Comparison of ENCODE assay signal across 7 cellular contexts in the genomic region with DNA sequence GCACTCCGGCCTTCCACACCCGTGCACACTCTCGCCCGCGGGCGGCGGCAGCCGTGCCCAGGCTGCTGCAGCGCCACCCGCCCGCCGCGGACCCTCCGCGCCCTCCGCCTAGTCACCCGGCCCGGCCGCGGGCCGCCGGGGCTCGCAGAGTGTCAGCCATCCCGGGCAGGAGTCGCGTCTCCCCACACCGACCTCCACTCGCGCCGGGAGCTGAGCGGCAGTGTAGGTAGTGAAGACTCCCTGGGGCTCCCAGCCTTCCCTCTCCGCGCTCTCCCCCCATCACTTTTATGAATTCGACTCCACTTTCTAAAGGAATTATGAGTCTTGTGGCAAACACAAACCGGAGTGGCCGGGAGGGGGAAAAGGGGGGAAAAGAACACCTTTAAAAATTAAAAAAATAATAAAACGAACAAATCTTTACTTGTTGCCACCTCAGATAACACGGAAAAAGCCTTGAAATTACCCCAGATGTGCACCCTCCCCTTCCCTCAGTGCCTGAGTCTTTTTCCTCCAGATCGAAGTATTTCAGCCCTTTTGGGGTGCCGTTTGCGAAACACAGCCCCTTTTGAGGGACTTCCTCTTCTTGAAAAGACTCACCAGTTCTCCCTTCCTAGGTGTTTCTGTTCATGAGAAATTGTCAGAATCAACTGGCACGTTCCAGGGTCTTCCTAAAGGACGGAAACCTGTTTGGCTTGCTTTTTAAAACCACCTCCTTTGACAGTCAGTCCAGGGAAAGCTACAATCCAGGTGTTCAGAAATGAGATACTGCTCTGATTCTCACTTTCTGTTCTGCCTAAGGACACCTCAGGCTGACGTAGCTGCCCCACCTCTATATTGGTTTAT.
DNase-seq lines count a peak whose midpoint lies in the region; TF ChIP-seq lines count a peak whose summit lies in the region.
"Not testable (repeated sequence)": the region's sequence is repeated elsewhere in the genome, so short reads cannot be mapped to it uniquely, and the experiment has no call there.

No MANE protein-coding gene starts in this region.

- not testable (repeated sequence) for H3K27me3 ChIP-seq in H7 (ENCODE audit: control insufficient read depth, insufficient read depth, low read length); SJCRH30; breast epithelium; cardiac muscle cell; spleen (replicated peaks in 1 of 7)

- DNase-seq in H7; breast epithelium (ENCODE audit: low spot score in 2 of 2); cardiac muscle cell (ENCODE audit: low read depth in 1 of 2, low spot score in 1 of 2): not testable (repeated sequence)
- peak in 1 of 2 experiments; percentile 17 for DNase-seq in SJCRH30
- peak; percentile 32 for DNase-seq in activated T-cell treated with anti-CD3 and anti-CD28 coated beads, Interleukin-2, amount 50 U/mL, for 24 hours
- DNase-seq in middle frontal gyrus (ENCODE audit: extremely low spot score, low spot score), result peak; percentile 2
- peak; percentile 81 for DNase-seq in spleen

- H3K4me3 ChIP-seq in H7 (ENCODE audit: insufficient read depth, low read depth, low read length), result peak overlapping the region; percentile 15
- peak overlapping the region; percentile 44 for H3K4me3 ChIP-seq in SJCRH30
- H3K4me3 ChIP-seq in breast epithelium, result peak overlapping the region in 2 of 3 donors; percentile 47 to 52
- peak overlapping the region; percentile 19 for H3K4me3 ChIP-seq in cardiac muscle cell
- H3K4me3 ChIP-seq in spleen, result peak overlapping the region in 7 of 8 donors; percentile 10 to 67 (median 27)

- not testable (repeated sequence) for TF ChIP-seq POLR2A in breast epithelium (IDR thresholded peaks at IDR 0.05); spleen (IDR thresholded peaks at IDR 0.05)

- H3K4me1 Mint-ChIP-seq in activated T-cell treated with anti-CD3 and anti-CD28 coated beads, Interleukin-2, amount 50 U/mL, for 24 hours (ENCODE audit: low read depth), result not testable (repeated sequence)

- H3K27ac Mint-ChIP-seq in activated T-cell treated with anti-CD3 and anti-CD28 coated beads, Interleukin-2, amount 50 U/mL, for 24 hours, result not testable (repeated sequence)

- H3K27ac ChIP-seq in SJCRH30, cardiac muscle cell: not testable (repeated sequence)
- H3K27ac ChIP-seq in breast epithelium (peak overlapping the region; percentile 25 to 67), spleen (peak overlapping the region in 7 of 8 donors; percentile 41 to 90 (median 83))

- not testable (repeated sequence) for H3K9me3 ChIP-seq in SJCRH30 (replicated peaks); breast epithelium; cardiac muscle cell (ENCODE audit: low read depth); spleen

- H3K27me3 Mint-ChIP-seq in activated T-cell treated with anti-CD3 and anti-CD28 coated beads, Interleukin-2, amount 50 U/mL, for 24 hours, result not testable (repeated sequence)

- not testable (repeated sequence) for H3K9me3 Mint-ChIP-seq in activated T-cell treated with anti-CD3 and anti-CD28 coated beads, Interleukin-2, amount 50 U/mL, for 24 hours

- not testable (repeated sequence) for H3K36me3 ChIP-seq in H7 (replicated peaks; ENCODE audit: control insufficient read depth, insufficient read depth, low read length); SJCRH30; breast epithelium; cardiac muscle cell; spleen

- intact Hi-C loops in breast epithelium (cut with DNase I; ENCODE audit: low total_unique reads); spleen (cut with DNase I; ENCODE audit: low total_unique reads): not testable (repeated sequence)

- WGBS in spleen, 5 donors, result 3 to 4% (median 4%) methylated on average over 10 to 25 of the region's 44 CpGs

- peak overlapping the region; percentile 74 for H3K4me3 Mint-ChIP-seq in activated T-cell treated with anti-CD3 and anti-CD28 coated beads, Interleukin-2, amount 50 U/mL, for 24 hours

- H3K4me1 ChIP-seq in SJCRH30; breast epithelium; cardiac muscle cell (ENCODE audit: low read depth); spleen: not testable (repeated sequence)

- TF ChIP-seq CTCF in breast epithelium (IDR thresholded peaks at IDR 0.05); cardiac muscle cell (IDR thresholded peaks at IDR 0.05; ENCODE audit: low read depth, low read length); spleen (IDR thresholded peaks at IDR 0.05 in 8 of 11, conservative IDR thresholded peaks at IDR 0.05 in 3 of 11): not testable (repeated sequence)

- not testable (repeated sequence) for H3K36me3 Mint-ChIP-seq in activated T-cell treated with anti-CD3 and anti-CD28 coated beads, Interleukin-2, amount 50 U/mL, for 24 hours (ENCODE audit: low read depth)
